24 cellular contexts compared by ENCODE assay signal in the genomic region with DNA sequence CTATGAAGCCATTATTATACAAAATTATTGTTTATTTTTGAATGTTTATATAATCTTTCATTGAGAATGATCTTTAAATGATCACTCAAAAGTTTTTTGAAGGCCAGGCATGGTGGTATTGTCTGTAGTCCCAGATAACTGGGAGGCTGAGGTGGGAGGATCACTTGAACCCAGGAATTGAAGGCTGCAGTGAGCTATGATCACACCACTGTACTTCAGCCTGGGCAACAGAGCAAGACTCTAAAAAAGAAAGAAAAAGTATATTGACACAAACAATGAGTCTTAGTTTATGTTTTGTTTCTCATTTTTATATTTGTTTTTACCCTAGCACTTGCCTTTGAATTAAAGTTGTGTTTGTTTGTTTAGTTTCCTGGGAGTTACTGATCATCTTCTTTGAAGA.
"Had no signal": no experiment of that assay in that cellular context is flagged by ENCODE, and none has a peak within 500 bp of the region (broad histone marks: within the 10 kb centered on the region; RNA-seq: fewer than 3 reads in every experiment).

No MANE protein-coding gene starts in this region.

- H3K36me3 Mint-ChIP-seq: memory B cell had no signal

- H3K9me3 Mint-ChIP-seq: activated CD4-positive, alpha-beta memory T cell treated with anti-CD3 and anti-CD28 coated beads, Interleukin-2, amount 10 ng/mL, durations not matched to agents 7 days and 5 days; central memory CD8-positive, alpha-beta T cell; dendritic cell treated with granulocyte-macrophage colony-stimulating factor and Interleukin-4, amounts not matched to agents 40 ng/mL and 50 ng/mL, for 4 days had no signal

- H3K9me3 ChIP-seq: left lung, mucosa of descending colon had no signal

- H3K27me3 ChIP-seq: left lung had no signal

- H3K4me3 Mint-ChIP-seq: activated CD4-positive, alpha-beta memory T cell treated with anti-CD3 and anti-CD28 coated beads, Interleukin-2, amount 10 ng/mL, durations not matched to agents 7 days and 5 days; activated naive CD8-positive, alpha-beta T cell; central memory CD8-positive, alpha-beta T cell; dendritic cell treated with granulocyte-macrophage colony-stimulating factor and Interleukin-4, amounts not matched to agents 40 ng/mL and 50 ng/mL, for 4 days; memory B cell; T-helper 17 cell had no signal

- H3K27me3 Mint-ChIP-seq: activated naive CD8-positive, alpha-beta T cell; central memory CD8-positive, alpha-beta T cell; memory B cell; T-helper 17 cell had no signal

- ATAC-seq: left lung; mucosa of descending colon; naive thymus-derived CD4-positive, alpha-beta T cell; right cardiac atrium; T-helper 17 cell had no signal

- H3K36me3 ChIP-seq: left lung had no signal

- DNase-seq: activated CD4-positive, alpha-beta memory T cell treated with anti-CD3 and anti-CD28 coated beads, Interleukin-2, amount 10 ng/mL, durations not matched to agents 7 days and 5 days; activated CD4-positive, alpha-beta T cell treated with anti-CD3 and anti-CD28 coated beads for 4 hours; activated gamma-delta T cell treated with Interleukin-2 at 50 U/mL for 16 hours; amniotic stem cell; erythroblast; hippocampal formation; left lung; mucosa of descending colon; naive thymus-derived CD4-positive, alpha-beta T cell; occipital lobe; right cardiac atrium; small intestine; stimulated activated CD4-positive, alpha-beta T cell treated with anti-CD3 and anti-CD28 coated beads, Interleukin-4, amount 100 ng/mL, for 4 hours; stimulated activated CD8-positive, alpha-beta memory T cell treated with anti-CD3 and anti-CD28 coated beads, Interleukin-4, amount 100 ng/mL, for 48 hours; stimulated activated naive CD4-positive, alpha-beta T cell treated with Interleukin-2 at 50 U/mL for 16 hours; substantia nigra; T-helper 17 cell; trophoblast cell; WERI-Rb-1 had no signal

- H3K27ac Mint-ChIP-seq: activated CD4-positive, alpha-beta memory T cell treated with anti-CD3 and anti-CD28 coated beads, Interleukin-2, amount 10 ng/mL, durations not matched to agents 7 days and 5 days; activated naive CD8-positive, alpha-beta T cell; dendritic cell treated with granulocyte-macrophage colony-stimulating factor and Interleukin-4, amounts not matched to agents 40 ng/mL and 50 ng/mL, for 4 days; memory B cell; naive thymus-derived CD4-positive, alpha-beta T cell; progenitor cell of endocrine pancreas; T-helper 17 cell had no signal

- H3K27ac ChIP-seq: left lung, WERI-Rb-1 had no signal

- H3K4me3 ChIP-seq: left lung, mucosa of descending colon had no signal
